In genomic region chr15:45200799-45201556, GRCh38 we compare ENCODE assay signal across 1 cellular context.
A peak's percentile ranks its signal among the peaks of the same experiment; 100 is the strongest.
TF ChIP-seq lines count a peak whose summit lies in the region.

No MANE protein-coding gene starts in this region.

TF ChIP-seq in HepG2, 621 proteins besides CTCF, POLR2A, EP300 and RAD21 (continued from another document and continues in another):
- TF ChIP-seq KLF6 (CRISPR knock-in tag; IDR thresholded peaks at IDR 0.05) (0 out of 2 replicates have a peak, but pooled peaks have one; percentile 56), ZEB1 (IDR thresholded peaks at IDR 0.05; ENCODE audit: insufficient replicate concordance, low read depth) (no peak), XRCC5 (optimal IDR thresholded peaks at IDR 0.05; ENCODE audit: low read length) (no peak), AHR (CRISPR knock-in tag; IDR thresholded peaks at IDR 0.05) (no peak), BATF2 (CRISPR knock-in tag; IDR thresholded peaks at IDR 0.05) (0 out of 2 replicates have a peak, but pooled peaks have one; percentile 37), ZNF451 (CRISPR knock-in tag; IDR thresholded peaks at IDR 0.05) (0 out of 2 replicates have a peak, but pooled peaks have one; percentile 43), ZNF276 (CRISPR knock-in tag; IDR thresholded peaks at IDR 0.05; ENCODE audit: low read depth) (no peak), ZMYM3 (CRISPR knock-in tag; IDR thresholded peaks at IDR 0.05) (0 out of 2 replicates have a peak, but pooled peaks have one; percentile 16), ZKSCAN8 (CRISPR knock-in tag; IDR thresholded peaks at IDR 0.05; ENCODE audit: borderline replicate concordance) (0 out of 2 replicates have a peak, but pooled peaks have one; percentile 30), NPAS2 (CRISPR knock-in tag; IDR thresholded peaks at IDR 0.05; ENCODE audit: borderline replicate concordance) (no peak), STAT6 (CRISPR knock-in tag; IDR thresholded peaks at IDR 0.05; ENCODE audit: borderline replicate concordance) (no peak; the same call in 1 of the 2 replicates), ZMAT3 (CRISPR knock-in tag; conservative IDR thresholded peaks at IDR 0.05) (no peak), MTF1 (CRISPR knock-in tag; IDR thresholded peaks at IDR 0.05) (no peak), ZNF629 (CRISPR knock-in tag; conservative IDR thresholded peaks at IDR 0.05) (peak; percentile 42), RERE (CRISPR knock-in tag; IDR thresholded peaks at IDR 0.05; ENCODE audit: low read depth) (0 out of 2 replicates have a peak, but pooled peaks have one; percentile 34), ZNF710 (CRISPR knock-in tag; IDR thresholded peaks at IDR 0.05; ENCODE audit: borderline replicate concordance) (0 out of 2 replicates have a peak, but pooled peaks have one; percentile 18), ZBTB38 (CRISPR knock-in tag; IDR thresholded peaks at IDR 0.05) (no peak), SOX6 (IDR thresholded peaks at IDR 0.05) (no peak), SOX6 (CRISPR knock-in tag; IDR thresholded peaks at IDR 0.05) (peak; percentile 42), SKIL (CRISPR knock-in tag; IDR thresholded peaks at IDR 0.05; ENCODE audit: borderline replicate concordance) (no peak), KDM6A (CRISPR knock-in tag; IDR thresholded peaks at IDR 0.05; ENCODE audit: low read depth) (no peak), FOXK2 (IDR thresholded peaks at IDR 0.05) (no peak), ZBED4 (CRISPR knock-in tag; IDR thresholded peaks at IDR 0.05; ENCODE audit: borderline replicate concordance) (peak; percentile 66; the same call in 1 of the 2 replicates), KDM5B (CRISPR knock-in tag; IDR thresholded peaks at IDR 0.05; ENCODE audit: borderline replicate concordance) (0 out of 2 replicates have a peak, but pooled peaks have one; percentile 56), ZFP82 (CRISPR knock-in tag; IDR thresholded peaks at IDR 0.05; ENCODE audit: borderline replicate concordance) (no peak), ETV6 (CRISPR knock-in tag; conservative IDR thresholded peaks at IDR 0.05) (no peak), ZSCAN25 (CRISPR knock-in tag; IDR thresholded peaks at IDR 0.05) (no peak), TFDP1 (CRISPR knock-in tag; IDR thresholded peaks at IDR 0.05; ENCODE audit: borderline replicate concordance) (no peak), ZSCAN30 (CRISPR knock-in tag; IDR thresholded peaks at IDR 0.05) (no peak), ZNF605 (CRISPR knock-in tag; IDR thresholded peaks at IDR 0.05) (no peak), ZNF761 (CRISPR knock-in tag; conservative IDR thresholded peaks at IDR 0.05) (no peak), TRIM24 (CRISPR knock-in tag; IDR thresholded peaks at IDR 0.05) (no peak), ZNF841 (CRISPR knock-in tag; IDR thresholded peaks at IDR 0.05; ENCODE audit: borderline replicate concordance) (0 out of 2 replicates have a peak, but pooled peaks have one; percentile 45), ZNF10 (CRISPR knock-in tag; IDR thresholded peaks at IDR 0.05; ENCODE audit: borderline replicate concordance, low read depth) (no peak), HDAC6 (IDR thresholded peaks at IDR 0.05; ENCODE audit: low read depth, low read length) (no peak), MAF1 (CRISPR knock-in tag; IDR thresholded peaks at IDR 0.05; ENCODE audit: borderline replicate concordance) (peak; percentile 98), ELF3 (CRISPR knock-in tag; IDR thresholded peaks at IDR 0.05) (peak; percentile 29; the same call in 1 of the 2 replicates), SNAI1 (CRISPR knock-in tag; IDR thresholded peaks at IDR 0.05; ENCODE audit: borderline replicate concordance) (no peak), ATM (IDR thresholded peaks at IDR 0.05; ENCODE audit: borderline replicate concordance) (no peak), ATF3 (CRISPR knock-in tag; IDR thresholded peaks at IDR 0.05) (0 out of 2 replicates have a peak, but pooled peaks have one; percentile 43), ZNF367 (CRISPR knock-in tag; IDR thresholded peaks at IDR 0.05; ENCODE audit: borderline replicate concordance) (no peak), HOXA3 (CRISPR knock-in tag; IDR thresholded peaks at IDR 0.05) (0 out of 2 replicates have a peak, but pooled peaks have one; percentile 72)
